Comparison of ENCODE assay signal across 12 cellular contexts in the genomic region with DNA sequence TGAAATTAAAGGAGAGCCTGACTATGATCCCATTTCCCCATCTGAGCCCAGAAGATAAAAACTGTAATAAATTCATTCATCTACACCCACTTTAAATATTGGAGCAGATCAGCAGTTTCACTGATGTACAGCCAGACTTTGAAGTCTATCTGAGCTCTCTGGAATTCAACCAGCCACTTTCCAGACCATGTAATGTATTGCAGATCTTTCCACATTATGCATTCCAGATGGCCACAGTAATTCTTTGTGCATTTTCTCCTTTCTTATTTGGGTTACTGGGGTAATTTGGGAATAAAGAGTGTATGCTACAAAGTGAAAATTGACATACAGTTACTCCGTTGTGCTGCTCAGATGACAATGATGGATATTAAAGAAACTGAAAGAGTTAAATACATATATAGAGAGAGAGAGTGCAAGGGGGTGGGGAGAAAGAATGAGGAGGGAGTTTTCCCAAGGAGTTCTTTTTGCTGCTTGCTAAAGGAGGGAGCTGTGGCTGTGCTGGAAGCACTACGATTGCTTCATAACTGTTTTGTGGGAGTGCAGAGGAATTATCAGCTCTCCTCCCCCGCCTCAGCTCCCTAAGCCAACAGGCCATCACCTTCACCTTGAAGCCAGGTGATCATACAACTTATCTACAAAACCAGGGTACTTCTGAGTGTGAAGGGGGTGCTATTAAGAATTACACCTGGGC.
DNase-seq lines count a peak whose midpoint lies in the region; ATAC-seq and TF ChIP-seq lines count a peak whose summit lies in the region.
"Had no signal": no experiment of that assay in that cellular context is flagged by ENCODE, and none has a peak within 500 bp of the region (broad histone marks: within the 10 kb centered on the region; RNA-seq: fewer than 3 reads in every experiment).

No MANE protein-coding gene starts in this region.

- H3K4me1 ChIP-seq in right cardiac atrium (ENCODE audit: control insufficient read depth, insufficient read depth, low read length): peaks cover 5% of the 10 kb centered on the region

- DNase-seq in GM04504 (ENCODE audit: low read depth) (peak; percentile 49), cardiac fibroblast (ENCODE audit: low read depth in 2 of 2) (peak; percentile 21 to 84), right cardiac atrium (peak in 1 of 3 donors; percentile 56), skeletal muscle cell (ENCODE audit: low read depth) (peak; percentile 53), NCI-H446 (lab: John Stamatoyannopoulos, UW) (no peak), NK-92 (lab: John Stamatoyannopoulos, UW; ENCODE audit: unreplicated experiment) (no peak), NCI-H524 (lab: John Stamatoyannopoulos, UW) (no peak)
- DNase-seq: CD8-positive, alpha-beta T cell; NCI-H526 treated with DMSO at 0.1 percent for 48 hours; stomach had no signal

- peak; percentile 60 to 61 for ATAC-seq in right cardiac atrium
- no peak for ATAC-seq in HG03565 (IDR thresholded peaks at IDR 0.05; ENCODE audit: unreplicated experiment)
- ATAC-seq: activated CD4-positive, CD25-positive, alpha-beta regulatory T cell treated with anti-CD3 and anti-CD28 coated beads, Interleukin-2, amount 50 U/mL, for 24 hours; CD8-positive, alpha-beta T cell had no signal

- no peak for TF ChIP-seq CTCF in cardiac fibroblast (IDR thresholded peaks at IDR 0.05; ENCODE audit: low read depth, low read length)

- H3K4me3 ChIP-seq in cardiac fibroblast (replicated peaks in 1 of 2; ENCODE audit: low read depth in 2 of 2, low read length in 2 of 2) (no peak overlapping the region), right cardiac atrium (ENCODE audit: low read length) (peak overlapping the region; percentile 29), skeletal muscle cell (ENCODE audit: low read depth, low read length) (no peak overlapping the region)
- H3K4me3 ChIP-seq: stomach had no signal

- intact Hi-C loops in right cardiac atrium (cut with DNase I): no loop called here

- H3K27me3 ChIP-seq in right cardiac atrium (ENCODE audit: control insufficient read depth, insufficient read depth): no peaks in the 10 kb centered on the region
- H3K27me3 ChIP-seq: stomach had no signal

- no peaks in the 10 kb centered on the region for H3K9me3 ChIP-seq in right cardiac atrium (ENCODE audit: control insufficient read depth, low read length)
- H3K9me3 ChIP-seq: stomach had no signal

- WGBS in right cardiac atrium: 56% methylated on average over 3 of the region's 3 CpGs

- peak overlapping the region; percentile 70 for H3K27ac ChIP-seq in right cardiac atrium (ENCODE audit: low read length)

Comparison
In these comparisons a context has a peak if more than half of its experiments do, and no peak if none do; other contexts are left out.
1. DNase-seq: peak in GM04504 (single experiment), cardiac fibroblast (2 of 2) and skeletal muscle cell (single experiment); none in NCI-H446 (0 of 2), NK-92 (single experiment) and NCI-H524 (0 of 2).